Comparison of ENCODE assay signal across 22 cellular contexts in genomic region chr10:131456411-131456810, GRCh38.
"Had no signal": no experiment of that assay in that cellular context is flagged by ENCODE, and none has a peak within 500 bp of the region (broad histone marks: within the 10 kb centered on the region; RNA-seq: fewer than 3 reads in every experiment).

No MANE protein-coding gene starts in this region.

- DNase-seq: IMR-90, Karpas-422, KG1, MG63, NCI-H1092, NCI-H1105 treated with DMSO at 0.1 percent for 48 hours, NCI-H1417 treated with DMSO at 0.1 percent for 48 hours, NCI-H146, NCI-H1694 treated with DMSO at 0.1 percent for 48 hours, NCI-H1930, NCI-H2081, NCI-H2107, NCI-H2227 treated with DMSO at 0.1 percent for 48 hours, NCI-H524, NCI-H526 treated with DMSO at 0.1 percent for 48 hours, NCI-H748 treated with DMSO at 0.1 percent for 48 hours, Right ventricle myocardium superior, RPMI8226, SIG-M5 had no signal

- H3K4me1 ChIP-seq: SJSA1 had no signal

- ATAC-seq: HepG2 had no signal

- H3K36me3 ChIP-seq: MG63, SJSA1 had no signal

- H3K9me3 ChIP-seq: MG63 had no signal

- H3K27ac ChIP-seq: SJSA1, SK-N-MC had no signal

- H3K27me3 ChIP-seq: SJSA1 had no signal

- H3K4me3 ChIP-seq: MG63, SJSA1, SK-N-MC had no signal
